In genomic region chr21:45354970-45355369, GRCh38 we compare ENCODE assay signal across 10 cellular contexts.
"Had no signal": no experiment of that assay in that cellular context is flagged by ENCODE, and none has a peak within 500 bp of the region (broad histone marks: within the 10 kb centered on the region; RNA-seq: fewer than 3 reads in every experiment).

No MANE protein-coding gene starts in this region.

- H3K27me3 ChIP-seq: heart left ventricle, tibial artery had no signal

- H3K27ac ChIP-seq: tibial artery had no signal

- DNase-seq: activated CD4-positive, alpha-beta T cell treated with anti-CD3 and anti-CD28 coated beads, Interleukin-2, amount 50 U/mL, for 1 hour; activated CD4-positive, CD25-positive, alpha-beta regulatory T cell; esophagus squamous epithelium; stimulated activated CD4-positive, alpha-beta T cell treated with anti-CD3 and anti-CD28 coated beads, Interleukin-15, amount 100 ng/mL, for 24 hours; stimulated activated CD4-positive, alpha-beta T cell treated with anti-CD3 and anti-CD28 coated beads, Interleukin-4, amount 100 ng/mL, for 24 hours; stomach; tibial artery had no signal

- H3K4me3 ChIP-seq: esophagus squamous epithelium, heart left ventricle, stomach, tibial artery had no signal

- H3K9me3 ChIP-seq: esophagus squamous epithelium, heart left ventricle, stomach, tibial artery had no signal

- H3K36me3 ChIP-seq: esophagus squamous epithelium, heart left ventricle, stomach, tibial artery had no signal

- ATAC-seq: left lobe of liver; natural killer cell treated with Interleukin-12 subunit alpha and Interleukin-12 subunit beta and Interleukin-15 and Interleukin-18, amount 100 ng/mL, for 72 hours had no signal
